ENCODE assay signal across 15 cellular contexts in genomic region chr7:2628137-2628482, GRCh38.
"Had no signal": no experiment of that assay in that cellular context is flagged by ENCODE, and none has a peak within 500 bp of the region (broad histone marks: within the 10 kb centered on the region; RNA-seq: fewer than 3 reads in every experiment).

No MANE protein-coding gene starts in this region.

- H3K36me3 ChIP-seq: esophagus muscularis mucosa, prostate gland, upper lobe of left lung had no signal

- H3K9me3 Mint-ChIP-seq: activated CD4-positive, alpha-beta memory T cell treated with anti-CD3 and anti-CD28 coated beads for 36 hours; activated naive CD8-positive, alpha-beta T cell treated with anti-CD3 and anti-CD28 coated beads for 36 hours; activated T-cell treated with anti-CD3 and anti-CD28 coated beads, Interleukin-2, amount 50 U/mL, for 4 hours; naive B cell had no signal

- H3K27me3 ChIP-seq: esophagus muscularis mucosa, upper lobe of left lung had no signal

- H3K9me3 ChIP-seq: esophagus muscularis mucosa, prostate gland, upper lobe of left lung had no signal

- H3K27ac Mint-ChIP-seq: activated CD4-positive, alpha-beta memory T cell treated with anti-CD3 and anti-CD28 coated beads for 36 hours; activated naive CD8-positive, alpha-beta T cell treated with anti-CD3 and anti-CD28 coated beads for 36 hours; endodermal cell; naive B cell had no signal

- H3K27me3 Mint-ChIP-seq: activated naive CD8-positive, alpha-beta T cell treated with anti-CD3 and anti-CD28 coated beads for 36 hours; naive B cell had no signal

- H3K27ac ChIP-seq: prostate gland, VCaP had no signal

- DNase-seq: activated CD4-positive, alpha-beta memory T cell treated with anti-CD3 and anti-CD28 coated beads for 36 hours; activated effector memory CD4-positive, alpha-beta T cell treated with anti-CD3 and anti-CD28 coated beads, Interleukin-2, amount 50 U/mL, for 16 hours; activated naive CD8-positive, alpha-beta T cell treated with anti-CD3 and anti-CD28 coated beads for 36 hours; activated T-cell treated with anti-CD3 and anti-CD28 coated beads, Interleukin-2, amount 50 U/mL, for 4 hours; dermis blood vessel endothelial cell; endodermal cell; midbrain; naive B cell; occipital lobe; stimulated activated naive CD4-positive, alpha-beta T cell; SW 1271 had no signal

- H3K4me3 ChIP-seq: esophagus muscularis mucosa, prostate gland, upper lobe of left lung had no signal

- H3K4me3 Mint-ChIP-seq: activated CD4-positive, alpha-beta memory T cell treated with anti-CD3 and anti-CD28 coated beads for 36 hours; activated naive CD8-positive, alpha-beta T cell treated with anti-CD3 and anti-CD28 coated beads for 36 hours; activated T-cell treated with anti-CD3 and anti-CD28 coated beads, Interleukin-2, amount 50 U/mL, for 4 hours; endodermal cell had no signal

- H3K36me3 Mint-ChIP-seq: activated CD4-positive, alpha-beta memory T cell treated with anti-CD3 and anti-CD28 coated beads for 36 hours; activated naive CD8-positive, alpha-beta T cell treated with anti-CD3 and anti-CD28 coated beads for 36 hours; naive B cell had no signal
